ENCODE assay signal across 39 cellular contexts in genomic region chr14:23169622-23170021, GRCh38. TPM values are rescaled to one million over a fixed set of nuclear protein-coding genes. Genes with fewer than 3 reads are reported as not detected.
"Had no signal": no experiment of that assay in that cellular context is flagged by ENCODE, and none has a peak within 500 bp of the region (broad histone marks: within the 10 kb centered on the region; RNA-seq: fewer than 3 reads in every experiment).

No MANE protein-coding gene starts in this region.

- H3K27ac Mint-ChIP-seq: activated B cell treated with CpG ODN at 0.5 μM for 24 hours; activated CD4-positive, alpha-beta memory T cell treated with anti-CD3 and anti-CD28 coated beads for 36 hours; activated CD4-positive, alpha-beta T cell treated with anti-CD3 and anti-CD28 coated beads, Interleukin-2, amount 10 ng/mL, durations not matched to agents 24 days and 14 days; activated CD8-positive, alpha-beta T cell treated with anti-CD3 and anti-CD28 coated beads for 36 hours; activated naive CD4-positive, alpha-beta T cell treated with anti-CD3 and anti-CD28 coated beads for 36 hours; activated naive CD8-positive, alpha-beta T cell treated with anti-CD3 and anti-CD28 coated beads for 36 hours; activated T-cell treated with anti-CD3 and anti-CD28 coated beads, Interleukin-2, amount 50 U/mL, for 72 hours; activated T-helper 1 cell treated with anti-CD3 and anti-CD28 coated beads, Interleukin-12 subunit alpha, Interleukin-12 subunit beta, Interleukin-2, Interleukin-4 antibody, amounts not matched to agents 30 ng/mL and 10 ng/mL and 1 ng/mL, durations not matched to agents 14 hours and 24 hours and 36 hours; activated T-helper 17 cell treated with anti-CD3 and anti-CD28 coated beads, Interleukin-2, amount 50 U/mL, for 72 hours; T-helper 1 cell treated with Interleukin-12 subunit alpha and Interleukin-12 subunit beta and Interleukin-4 antibody, amounts not matched to agents 30 μg/mL and 1 μg/mL, for 36 hours; T-helper 2 cell treated with Interferon-gamma antibody and Interleukin-4, amounts not matched to agents 5 μg/mL and 100 μg/mL, for 36 hours had no signal

- H3K36me3 Mint-ChIP-seq: activated CD4-positive, alpha-beta memory T cell treated with anti-CD3 and anti-CD28 coated beads for 36 hours; activated naive CD4-positive, alpha-beta T cell treated with anti-CD3 and anti-CD28 coated beads, Interleukin-2, amount 50 U/mL, for 72 hours; activated naive CD8-positive, alpha-beta T cell treated with anti-CD3 and anti-CD28 coated beads for 36 hours had no signal

- H3K9me3 ChIP-seq: adrenal gland, body of pancreas, breast epithelium had no signal

- H3K27me3 ChIP-seq: adrenal gland, body of pancreas, brain microvascular endothelial cell, breast epithelium had no signal

- H3K9me3 Mint-ChIP-seq: activated B cell treated with CpG ODN at 0.5 μM for 24 hours; activated CD4-positive, alpha-beta memory T cell treated with anti-CD3 and anti-CD28 coated beads for 36 hours; activated CD4-positive, alpha-beta T cell treated with anti-CD3 and anti-CD28 coated beads, Interleukin-2, amount 10 ng/mL, durations not matched to agents 24 days and 14 days; activated CD8-positive, alpha-beta T cell treated with anti-CD3 and anti-CD28 coated beads for 36 hours; activated naive CD4-positive, alpha-beta T cell treated with anti-CD3 and anti-CD28 coated beads for 36 hours; activated naive CD4-positive, alpha-beta T cell treated with anti-CD3 and anti-CD28 coated beads, Interleukin-2, amount 50 U/mL, for 72 hours; activated naive CD8-positive, alpha-beta T cell treated with anti-CD3 and anti-CD28 coated beads for 36 hours; activated T-cell treated with anti-CD3 and anti-CD28 coated beads, Interleukin-2, amount 50 U/mL, for 4 hours; activated T-cell treated with anti-CD3 and anti-CD28 coated beads, Interleukin-2, amount 50 U/mL, for 72 hours; activated T-helper 1 cell treated with anti-CD3 and anti-CD28 coated beads, Interleukin-12 subunit alpha, Interleukin-12 subunit beta, Interleukin-2, Interleukin-4 antibody, amounts not matched to agents 30 ng/mL and 10 ng/mL and 1 ng/mL, durations not matched to agents 14 hours and 24 hours and 36 hours; activated T-helper 17 cell treated with anti-CD3 and anti-CD28 coated beads, Interleukin-2, amount 50 U/mL, for 72 hours; T-helper 1 cell treated with Interleukin-12 subunit alpha and Interleukin-12 subunit beta and Interleukin-4 antibody, amounts not matched to agents 30 μg/mL and 1 μg/mL, for 36 hours; T-helper 2 cell treated with Interferon-gamma antibody and Interleukin-4, amounts not matched to agents 5 μg/mL and 100 μg/mL, for 36 hours had no signal

- H3K4me1 Mint-ChIP-seq: activated CD4-positive, alpha-beta T cell treated with anti-CD3 and anti-CD28 coated beads, Interleukin-2, amount 10 ng/mL, durations not matched to agents 24 days and 14 days; activated T-helper 17 cell treated with anti-CD3 and anti-CD28 coated beads, Interleukin-2, amount 50 U/mL, for 72 hours had no signal

- H3K36me3 ChIP-seq: adrenal gland, brain microvascular endothelial cell, breast epithelium, WERI-Rb-1 had no signal

- DNase-seq: activated B cell treated with CpG ODN at 0.5 μM for 24 hours; activated CD4-positive, alpha-beta memory T cell treated with anti-CD3 and anti-CD28 coated beads for 36 hours; activated CD4-positive, alpha-beta T cell treated with anti-CD3 and anti-CD28 coated beads for 4 hours; activated CD4-positive, alpha-beta T cell treated with anti-CD3 and anti-CD28 coated beads, Interleukin-2, amount 10 ng/mL, durations not matched to agents 24 days and 14 days; activated CD4-positive, alpha-beta T cell treated with anti-CD3 and anti-CD28 coated beads, Interleukin-2, amount 50 U/mL, for 1 hour; activated CD4-positive, alpha-beta T cell treated with anti-CD3 and anti-CD28 coated beads, Interleukin-2, amount 50 U/mL, for 4 hours; activated CD4-positive, CD25-positive, alpha-beta regulatory T cell treated with anti-CD3 and anti-CD28 coated beads, Interleukin-2, amount 50 U/mL, for 72 hours; activated CD8-positive, alpha-beta memory T cell treated with anti-CD3 and anti-CD28 coated beads, Interleukin-2, amount 50 U/mL, for 4 hours; activated CD8-positive, alpha-beta T cell treated with anti-CD3 and anti-CD28 coated beads for 36 hours; activated effector memory CD4-positive, alpha-beta T cell treated with anti-CD3 and anti-CD28 coated beads, Interleukin-2, amount 50 U/mL, for 16 hours; activated gamma-delta T cell treated with Interleukin-2 at 50 U/mL for 16 hours; activated naive CD4-positive, alpha-beta T cell; activated naive CD4-positive, alpha-beta T cell treated with anti-CD3 and anti-CD28 coated beads for 36 hours; activated naive CD4-positive, alpha-beta T cell treated with anti-CD3 and anti-CD28 coated beads, Interleukin-2, amount 50 U/mL, for 16 hours; activated naive CD8-positive, alpha-beta T cell treated with anti-CD3 and anti-CD28 coated beads for 36 hours; activated T-cell treated with anti-CD3 and anti-CD28 coated beads for 4 hours; activated T-cell treated with anti-CD3 and anti-CD28 coated beads, Interleukin-2, amount 50 U/mL, for 1 hour; activated T-cell treated with anti-CD3 and anti-CD28 coated beads, Interleukin-2, amount 50 U/mL, for 4 hours; activated T-cell treated with anti-CD3 and anti-CD28 coated beads, Interleukin-2, amount 50 U/mL, for 72 hours; amniotic stem cell; aorta; body of pancreas; brain microvascular endothelial cell; central memory CD4-positive, alpha-beta T cell; T-helper 2 cell; T-helper 9 cell; WERI-Rb-1 had no signal

- FAIRE-seq: astrocyte, colon, TTC549 had no signal

- ATAC-seq: activated CD8-positive, alpha-beta T cell treated with anti-CD3 and anti-CD28 coated beads for 36 hours; activated naive CD4-positive, alpha-beta T cell treated with anti-CD3 and anti-CD28 coated beads, Interleukin-2, amount 50 U/mL, for 72 hours; activated T-cell treated with anti-CD3 and anti-CD28 coated beads, Interleukin-2, amount 50 U/mL, for 4 hours; activated T-cell treated with anti-CD3 and anti-CD28 coated beads, Interleukin-2, amount 50 U/mL, for 72 hours; activated T-helper 17 cell treated with anti-CD3 and anti-CD28 coated beads, Interleukin-2, amount 50 U/mL, for 72 hours; body of pancreas had no signal

- H3K27ac ChIP-seq: adrenal gland, body of pancreas, brain microvascular endothelial cell, WERI-Rb-1 had no signal

- H3K27me3 Mint-ChIP-seq: activated B cell treated with CpG ODN at 0.5 μM for 24 hours; activated CD8-positive, alpha-beta T cell treated with anti-CD3 and anti-CD28 coated beads for 36 hours; activated naive CD8-positive, alpha-beta T cell treated with anti-CD3 and anti-CD28 coated beads for 36 hours had no signal

- H3K4me3 Mint-ChIP-seq: activated B cell treated with CpG ODN at 0.5 μM for 24 hours; activated CD4-positive, alpha-beta memory T cell treated with anti-CD3 and anti-CD28 coated beads for 36 hours; activated CD4-positive, alpha-beta T cell treated with anti-CD3 and anti-CD28 coated beads, Interleukin-2, amount 10 ng/mL, durations not matched to agents 24 days and 14 days; activated CD8-positive, alpha-beta T cell treated with anti-CD3 and anti-CD28 coated beads for 36 hours; activated naive CD4-positive, alpha-beta T cell treated with anti-CD3 and anti-CD28 coated beads for 36 hours; activated naive CD8-positive, alpha-beta T cell treated with anti-CD3 and anti-CD28 coated beads for 36 hours; activated T-cell treated with anti-CD3 and anti-CD28 coated beads, Interleukin-2, amount 50 U/mL, for 4 hours; activated T-cell treated with anti-CD3 and anti-CD28 coated beads, Interleukin-2, amount 50 U/mL, for 72 hours; activated T-helper 1 cell treated with anti-CD3 and anti-CD28 coated beads, Interleukin-12 subunit alpha, Interleukin-12 subunit beta, Interleukin-2, Interleukin-4 antibody, amounts not matched to agents 30 ng/mL and 10 ng/mL and 1 ng/mL, durations not matched to agents 14 hours and 24 hours and 36 hours; activated T-helper 17 cell treated with anti-CD3 and anti-CD28 coated beads, Interleukin-2, amount 50 U/mL, for 72 hours; T-helper 1 cell treated with Interleukin-12 subunit alpha and Interleukin-12 subunit beta and Interleukin-4 antibody, amounts not matched to agents 30 μg/mL and 1 μg/mL, for 36 hours; T-helper 2 cell treated with Interferon-gamma antibody and Interleukin-4, amounts not matched to agents 5 μg/mL and 100 μg/mL, for 36 hours had no signal

- H3K4me3 ChIP-seq: adrenal gland, body of pancreas, breast epithelium had no signal

RNA-seq across cellular contexts. Expression of gene SLC7A8, which starts 13.8 kb away (rescaled TPM):
- total RNA-seq: activated CD4-positive, alpha-beta T cell treated with anti-CD3 and anti-CD28 coated beads, Interleukin-2, amount 10 ng/mL, durations not matched to agents 24 days and 14 days; activated T-helper 1 cell treated with anti-CD3 and anti-CD28 coated beads, Interleukin-12 subunit alpha, Interleukin-12 subunit beta, Interleukin-2, Interleukin-4 antibody, amounts not matched to agents 30 ng/mL and 10 ng/mL and 1 ng/mL, durations not matched to agents 14 hours and 24 hours and 36 hours had no signal

RNA-seq across cellular contexts. Expression of gene CEBPE, which starts 50.6 kb away (rescaled TPM):
- total RNA-seq: activated T-cell treated with anti-CD3 and anti-CD28 coated beads, Interleukin-2, amount 50 U/mL, for 4 hours; activated T-helper 1 cell treated with anti-CD3 and anti-CD28 coated beads, Interleukin-12 subunit alpha, Interleukin-12 subunit beta, Interleukin-2, Interleukin-4 antibody, amounts not matched to agents 30 ng/mL and 10 ng/mL and 1 ng/mL, durations not matched to agents 14 hours and 24 hours and 36 hours; activated T-helper 17 cell treated with anti-CD3 and anti-CD28 coated beads, Interleukin-2, amount 50 U/mL, for 72 hours; astrocyte; body of pancreas; cardiac septum; cerebellum had no signal
